8 cellular contexts compared by ENCODE assay signal in the genomic region with DNA sequence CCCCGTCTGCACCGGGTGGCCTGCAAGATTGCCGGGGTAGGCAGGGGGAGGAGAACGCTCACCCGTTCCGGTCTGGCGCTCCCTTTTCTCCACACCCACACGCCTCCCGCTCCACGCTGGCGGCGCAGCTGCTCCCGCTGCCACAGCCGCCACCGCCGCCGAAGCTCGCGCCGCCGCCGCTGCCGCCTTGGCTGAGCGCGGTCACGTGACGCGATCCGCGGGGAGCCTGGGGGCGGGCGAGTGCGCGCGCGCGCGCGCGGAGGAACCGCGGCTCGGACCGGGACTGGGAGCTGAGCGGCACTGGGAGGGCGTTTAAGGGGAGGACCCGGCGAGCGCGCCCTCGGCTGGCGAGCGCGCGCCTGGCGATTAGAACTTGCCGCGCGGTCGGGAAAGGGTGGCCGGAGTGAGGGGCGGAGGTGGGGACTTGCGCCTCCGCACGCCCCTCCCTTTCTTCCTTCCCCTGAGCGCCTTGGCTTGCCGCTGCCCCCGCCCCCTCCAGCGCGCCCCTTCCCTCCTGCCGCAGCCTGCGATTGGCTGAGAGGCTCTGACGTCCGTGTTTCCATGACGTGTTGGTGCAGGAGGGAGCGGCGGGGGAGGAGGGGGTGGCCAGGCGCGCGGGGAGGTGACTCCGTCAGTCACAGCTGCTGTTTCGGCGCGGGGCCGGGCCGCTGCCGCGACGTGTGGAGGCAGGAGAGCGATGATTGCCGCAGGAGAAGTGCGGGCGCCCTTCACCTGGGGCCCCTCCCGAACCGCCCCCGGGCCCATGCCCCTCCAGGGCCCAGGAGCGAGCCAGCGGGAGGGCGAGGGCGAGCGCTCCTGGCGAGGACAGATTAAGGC. TPM values are rescaled to one million over a fixed set of nuclear protein-coding genes. Genes with fewer than 3 reads are reported as not detected.
DNase-seq lines count a peak whose midpoint lies in the region; ATAC-seq and TF ChIP-seq lines count a peak whose summit lies in the region.

No MANE protein-coding gene starts in this region.

- DNase-seq in DMS79 (lab: John Stamatoyannopoulos, UW) (peak; percentile 94), KG1 (lab: John Stamatoyannopoulos, UW) (peak; percentile 92)
- peak; percentile 96 to 97 for DNase-seq in activated T-cell treated with anti-CD3 and anti-CD28 coated beads, Interleukin-2, amount 50 U/mL, for 48 hours
- DNase-seq in stimulated activated CD8-positive, alpha-beta memory T cell treated with anti-CD3 and anti-CD28 coated beads, Interleukin-7, amount 100 ng/mL, for 1 hour (ENCODE audit: low read depth in 2 of 2), result peak; percentile 99 to 100

- H3K9me3 ChIP-seq in muscle layer of colon (ENCODE audit: low read length), result no peaks in the 10 kb centered on the region

- peaks cover 15% of the 10 kb centered on the region for H3K4me1 ChIP-seq in muscle layer of colon (ENCODE audit: insufficient read depth, low read length)

- H3K9ac ChIP-seq in muscle layer of colon (ENCODE audit: low read length), result peak overlapping the region; percentile 80

- peak overlapping the region; percentile 95 for H3K27ac ChIP-seq in muscle layer of colon (ENCODE audit: low read depth, low read length)

- H3K27me3 ChIP-seq in muscle layer of colon (ENCODE audit: control insufficient read depth in 1 of 2, insufficient read depth in 2 of 2, low read length in 2 of 2), result no peaks in the 10 kb centered on the region

- H3K36me3 ChIP-seq in muscle layer of colon (ENCODE audit: insufficient read depth, low read length), result no peaks in the 10 kb centered on the region

- peak overlapping the region; percentile 91 to 97 for H3K4me3 ChIP-seq in muscle layer of colon (ENCODE audit: low read depth in 1 of 2, low read length in 2 of 2)

- ATAC-seq in GM21737 (IDR thresholded peaks at IDR 0.05; ENCODE audit: unreplicated experiment) (peak; percentile 76), esophagus mucosa (peak; percentile 92)

TF ChIP-seq in PFSK-1, 5 proteins besides CTCF, POLR2A, EP300 and RAD21:
- TF ChIP-seq POLR2AphosphoS5 (IDR thresholded peaks at IDR 0.05; ENCODE audit: low read depth, low read length) (no peak; the same call in 1 of the 2 replicates), FOXP2 (optimal IDR thresholded peaks at IDR 0.05; ENCODE audit: borderline replicate concordance, extremely low read depth, extremely low read length, insufficient read depth) (peak; percentile 64), SIN3A (IDR thresholded peaks at IDR 0.05; ENCODE audit: borderline replicate concordance, insufficient read depth, low read length) (peak; percentile 38; the same call in 1 of the 2 replicates), TAF1 (IDR thresholded peaks at IDR 0.05; ENCODE audit: borderline replicate concordance, insufficient read depth, low read length) (no peak; the same call in 1 of the 2 replicates)
- TF ChIP-seq, protein P1, sequence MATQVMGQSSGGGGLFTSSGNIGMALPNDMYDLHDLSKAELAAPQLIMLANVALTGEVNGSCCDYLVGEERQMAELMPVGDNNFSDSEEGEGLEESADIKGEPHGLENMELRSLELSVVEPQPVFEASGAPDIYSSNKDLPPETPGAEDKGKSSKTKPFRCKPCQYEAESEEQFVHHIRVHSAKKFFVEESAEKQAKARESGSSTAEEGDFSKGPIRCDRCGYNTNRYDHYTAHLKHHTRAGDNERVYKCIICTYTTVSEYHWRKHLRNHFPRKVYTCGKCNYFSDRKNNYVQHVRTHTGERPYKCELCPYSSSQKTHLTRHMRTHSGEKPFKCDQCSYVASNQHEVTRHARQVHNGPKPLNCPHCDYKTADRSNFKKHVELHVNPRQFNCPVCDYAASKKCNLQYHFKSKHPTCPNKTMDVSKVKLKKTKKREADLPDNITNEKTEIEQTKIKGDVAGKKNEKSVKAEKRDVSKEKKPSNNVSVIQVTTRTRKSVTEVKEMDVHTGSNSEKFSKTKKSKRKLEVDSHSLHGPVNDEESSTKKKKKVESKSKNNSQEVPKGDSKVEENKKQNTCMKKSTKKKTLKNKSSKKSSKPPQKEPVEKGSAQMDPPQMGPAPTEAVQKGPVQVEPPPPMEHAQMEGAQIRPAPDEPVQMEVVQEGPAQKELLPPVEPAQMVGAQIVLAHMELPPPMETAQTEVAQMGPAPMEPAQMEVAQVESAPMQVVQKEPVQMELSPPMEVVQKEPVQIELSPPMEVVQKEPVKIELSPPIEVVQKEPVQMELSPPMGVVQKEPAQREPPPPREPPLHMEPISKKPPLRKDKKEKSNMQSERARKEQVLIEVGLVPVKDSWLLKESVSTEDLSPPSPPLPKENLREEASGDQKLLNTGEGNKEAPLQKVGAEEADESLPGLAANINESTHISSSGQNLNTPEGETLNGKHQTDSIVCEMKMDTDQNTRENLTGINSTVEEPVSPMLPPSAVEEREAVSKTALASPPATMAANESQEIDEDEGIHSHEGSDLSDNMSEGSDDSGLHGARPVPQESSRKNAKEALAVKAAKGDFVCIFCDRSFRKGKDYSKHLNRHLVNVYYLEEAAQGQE (IDR thresholded peaks at IDR 0.05; ENCODE audit: insufficient read depth in 1 of 2, low read depth in 2 of 2, low read length in 2 of 2), result no peak

RNA-seq across cellular contexts. Expression of a gene that starts 0.7 kb away (rescaled TPM):
- polyA plus RNA-seq in PFSK-1 (2012; ENCODE audit: insufficient read length, low read depth), result 13.5 TPM
- total RNA-seq in esophagus mucosa, result 13.9 TPM

Comparison
In these comparisons a context has a peak if more than half of its experiments do, and no peak if none do; other contexts are left out.
1. Peak in every context shown above with its lines: DNase-seq, ATAC-seq, H3K4me3 ChIP-seq and H3K27ac ChIP-seq.